In genomic region chr7:5596046-5596895, GRCh38 we compare ENCODE assay signal across 9 cellular contexts. TPM values are rescaled to one million over a fixed set of nuclear protein-coding genes. Genes with fewer than 3 reads are reported as not detected.
A peak's percentile ranks its signal among the peaks of the same experiment; 100 is the strongest.
DNase-seq lines count a peak whose midpoint lies in the region; ATAC-seq, FAIRE-seq and TF ChIP-seq lines count a peak whose summit lies in the region.
"Had no signal": no experiment of that assay in that cellular context is flagged by ENCODE, and none has a peak within 500 bp of the region (broad histone marks: within the 10 kb centered on the region; RNA-seq: fewer than 3 reads in every experiment).

No MANE protein-coding gene starts in this region.

- no peak; the same call in 1 of the 2 replicates for TF ChIP-seq POLR2A in GM12891 (IDR thresholded peaks at IDR 0.05; ENCODE audit: low read depth, low read length)

- H3K27me3 Mint-ChIP-seq in nephron progenitor cell (ENCODE audit: low read depth, poor library complexity): peaks cover 7% of the 10 kb centered on the region

- H3K27ac Mint-ChIP-seq in nephron progenitor cell: peak overlapping the region; percentile 97

- no peak overlapping the region for H3K9ac ChIP-seq in stomach smooth muscle (ENCODE audit: low read length in 2 of 2)

- H3K4me3 ChIP-seq in stomach smooth muscle (ENCODE audit: low read length in 2 of 2): peak overlapping the region; percentile 42 to 74

- TF ChIP-seq CTCF in nephron progenitor cell (IDR thresholded peaks at IDR 0.05): no peak

- H3K9me3 Mint-ChIP-seq in nephron progenitor cell: no peaks in the 10 kb centered on the region

- ATAC-seq in esophagus mucosa (peak; percentile 72), HG02981 (IDR thresholded peaks at IDR 0.05; ENCODE audit: unreplicated experiment) (no peak)

- H3K4me3 Mint-ChIP-seq in nephron progenitor cell: peak overlapping the region; percentile 93

- peak; percentile 87 for FAIRE-seq in GM12891 (lab: Jason Lieb, UNC)
- FAIRE-seq: frontal cortex had no signal

- peaks cover 44% of the 10 kb centered on the region for H3K4me1 ChIP-seq in stomach smooth muscle (ENCODE audit: control insufficient read depth, insufficient read depth, low read length)

- no peaks in the 10 kb centered on the region for H3K36me3 ChIP-seq in stomach smooth muscle (ENCODE audit: control insufficient read depth in 2 of 2, insufficient read depth in 2 of 2, low read length in 2 of 2)

- H3K27me3 ChIP-seq in stomach smooth muscle (ENCODE audit: control insufficient read depth in 1 of 2, insufficient read depth in 2 of 2, low read length in 2 of 2): peaks cover 10 to 30% of the 10 kb centered on the region in 2 donors

- DNase-seq in GM12891 (ENCODE audit: insufficient read length, low spot score) (peak; percentile 78), NCI-H460 (ENCODE audit: extremely low read depth, low read depth) (peak; percentile 82), activated T-cell treated with anti-CD3 and anti-CD28 coated beads for 4 hours (peak; percentile 64), nephron progenitor cell (peak; percentile 70), NCI-H2029 treated with DMSO at 0.1 percent for 48 hours (lab: John Stamatoyannopoulos, UW) (no peak)

- no peaks in the 10 kb centered on the region for H3K9me3 ChIP-seq in stomach smooth muscle (ENCODE audit: control insufficient read depth in 2 of 2, low read length in 2 of 2)

- no peak overlapping the region for H3K27ac ChIP-seq in stomach smooth muscle (ENCODE audit: low read length)

- peaks cover 23% of the 10 kb centered on the region for H3K36me3 Mint-ChIP-seq in nephron progenitor cell (ENCODE audit: low read depth)

- peaks cover 48% of the 10 kb centered on the region for H3K4me1 Mint-ChIP-seq in nephron progenitor cell

TF ChIP-seq in GM12891, 5 proteins besides CTCF, POLR2A, EP300 and RAD21:
- TF ChIP-seq SPI1 (IDR thresholded peaks at IDR 0.05; ENCODE audit: low read depth, low read length) (0 out of 2 replicates have a peak, but pooled peaks have one; percentile 2), TAF1 (IDR thresholded peaks at IDR 0.05; ENCODE audit: low read depth, low read length) (0 out of 2 replicates have a peak, but pooled peaks have one; percentile 24), PAX5 (IDR thresholded peaks at IDR 0.05; ENCODE audit: insufficient read depth, low read length, severe bottlenecking) (no peak)

RNA-seq across cellular contexts. Expression of gene FSCN1, which starts 3.7 kb away (rescaled TPM):
- 198 TPM for polyA plus RNA-seq in GM12891 (2012; ENCODE audit: low read depth, missing spikeins)
- 76.9 and 86.3 TPM in 2 replicates for total RNA-seq in NCI-H460 (2014; rRNA removed; shearing (Covaris generic))
- 106 and 118 TPM in 2 replicates for polyA plus RNA-seq in NCI-H460 (2014; cell fraction: nucleus; rRNA removed)
- total RNA-seq in esophagus mucosa: 166 TPM
